In genomic region chr18:36459786-36460185, GRCh38 we compare ENCODE assay signal across 14 cellular contexts.
A peak's percentile ranks its signal among the peaks of the same experiment; 100 is the strongest.
DNase-seq lines count a peak whose midpoint lies in the region; ATAC-seq and TF ChIP-seq lines count a peak whose summit lies in the region.
"Had no signal": no experiment of that assay in that cellular context is flagged by ENCODE, and none has a peak within 500 bp of the region (broad histone marks: within the 10 kb centered on the region; RNA-seq: fewer than 3 reads in every experiment).

No MANE protein-coding gene starts in this region.

- in situ Hi-C loops in Panc1 (cut with HindIII; ENCODE audit: low pct_unique_long_range_greater_than_20kb, low sequenced_read_pairs), result no loop called here

- H3F3A ChIP-seq in GM23338 (replicated peaks; ENCODE audit: low read depth), result peaks cover 4% of the 10 kb centered on the region; the same call in 1 of the 2 replicates

- no TSS peak for BruUV-seq in Panc1 (replicated peaks; lab: Mats Ljungman, UMichigan)

- H3K36me3 ChIP-seq in left ventricle myocardium inferior (no peaks in the 10 kb centered on the region), GM23338 (ENCODE audit: insufficient read depth) (no peaks in the 10 kb centered on the region), Panc1 (ENCODE audit: control insufficient read depth, insufficient read depth, low read length) (no peaks in the 10 kb centered on the region)

- H3K36me3 Mint-ChIP-seq in GM23338 (ENCODE audit: low read depth), result no peaks in the 10 kb centered on the region
- no peaks in the 10 kb centered on the region for H3K36me3 Mint-ChIP-seq in osteocyte (ENCODE audit: unreplicated experiment)
- H3K36me3 Mint-ChIP-seq: CD14-positive monocyte; CD8-positive, alpha-beta T cell; IgD-negative memory B cell had no signal

- H2AFZ ChIP-seq in GM23338, result no peak overlapping the region

- H3K27me3 Mint-ChIP-seq in GM23338 (ENCODE audit: insufficient read depth, low read depth, poor library complexity), result peaks cover 6% of the 10 kb centered on the region
- peaks cover 5% of the 10 kb centered on the region for H3K27me3 Mint-ChIP-seq in osteocyte (ENCODE audit: unreplicated experiment)

- H3K9me3 Mint-ChIP-seq in GM23338, result no peaks in the 10 kb centered on the region
- no peaks in the 10 kb centered on the region for H3K9me3 Mint-ChIP-seq in osteocyte (ENCODE audit: unreplicated experiment)
- H3K9me3 Mint-ChIP-seq: CD8-positive, alpha-beta T cell; IgD-negative memory B cell had no signal

- CTCF ChIA-PET in Panc1 (lab: Charles Lee), result no interaction called here

- POLR2A ChIA-PET in Panc1 (lab: Charles Lee), result no interaction called here

- peaks cover 11% of the 10 kb centered on the region; the same call in 1 of the 2 replicates for H3K9me2 ChIP-seq in GM23338 (ENCODE audit: insufficient read depth)

- H3K27me3 ChIP-seq in left ventricle myocardium inferior (ENCODE audit: low read depth) (no peaks in the 10 kb centered on the region), GM23338 (ENCODE audit: insufficient read depth) (no peaks in the 10 kb centered on the region), Panc1 (ENCODE audit: control insufficient read depth, insufficient read depth, low read length) (no peaks in the 10 kb centered on the region)

- ATAC-seq in left cardiac atrium (no peak), GM23338 (no peak), Panc1 (no peak), GM18517 (IDR thresholded peaks at IDR 0.05; ENCODE audit: unreplicated experiment) (no peak)
- ATAC-seq: CD8-positive, alpha-beta T cell; HCT116 had no signal

- H3K9me3 ChIP-seq in left ventricle myocardium inferior (replicated peaks) (no peaks in the 10 kb centered on the region), Panc1 (ENCODE audit: control insufficient read depth, insufficient read depth, low read depth, low read length) (no peaks in the 10 kb centered on the region)

- H3K27ac Mint-ChIP-seq in GM23338 (no peak overlapping the region), osteocyte (ENCODE audit: unreplicated experiment) (no peak overlapping the region)
- H3K27ac Mint-ChIP-seq: CD14-positive monocyte; CD8-positive, alpha-beta T cell; IgD-negative memory B cell had no signal

- intact Hi-C loops in left ventricle myocardium inferior (cut with micrococcal nuclease), result no loop called here
- intact Hi-C loops in left cardiac atrium (cut with DNase I), result loop anchor here in 1 of 2 donors (10.0 kb wide), 1 partner anchor 85 kb away; no protein-coding TSS in a partner anchor
- intact Hi-C loops in Panc1 (cut with micrococcal nuclease; ENCODE audit: unreplicated experiment), result no loop called here

- H4K20me1 ChIP-seq in GM23338 (replicated peaks; ENCODE audit: insufficient read depth), result no peaks in the 10 kb centered on the region

- H3K4me3 ChIP-seq in left ventricle myocardium inferior (no peak overlapping the region), GM23338 (no peak overlapping the region), Panc1 (ENCODE audit: low read depth in 2 of 2, low read length in 2 of 2) (no peak overlapping the region)

- no peak overlapping the region for H3K4me2 ChIP-seq in GM23338

- H3K4me1 ChIP-seq in left ventricle myocardium inferior (peaks cover 88% of the 10 kb centered on the region), GM23338 (ENCODE audit: insufficient read depth) (peaks cover 18% of the 10 kb centered on the region; the same call in 1 of the 2 replicates), Panc1 (ENCODE audit: control insufficient read depth, insufficient read depth, low read length) (peaks cover 24% of the 10 kb centered on the region)

- TF ChIP-seq CTCF in left ventricle myocardium inferior (IDR thresholded peaks at IDR 0.05; ENCODE audit: borderline replicate concordance), result no peak
- no peak for TF ChIP-seq CTCF in GM23338 (conservative IDR thresholded peaks at IDR 0.05; ENCODE audit: low read depth in 2 of 2)
- no peak for TF ChIP-seq CTCF in Panc1 (IDR thresholded peaks at IDR 0.05)
- TF ChIP-seq CTCF in osteocyte (IDR thresholded peaks at IDR 0.05), result no peak

- peak overlapping the region; percentile 89 for H3K27ac ChIP-seq in left ventricle myocardium inferior (replicated peaks)
- H3K27ac ChIP-seq in GM23338 (ENCODE audit: low read depth), result 0 out of 2 replicates have a peak overlapping the region, but pooled peaks have one; percentile 32
- H3K27ac ChIP-seq in Panc1 (ENCODE audit: low read length), result peak overlapping the region; percentile 39; the same call in 1 of the 2 replicates

- no peak overlapping the region for H3K4me3 Mint-ChIP-seq in GM23338
- H3K4me3 Mint-ChIP-seq in osteocyte (ENCODE audit: unreplicated experiment), result no peak overlapping the region
- H3K4me3 Mint-ChIP-seq: CD14-positive monocyte; CD8-positive, alpha-beta T cell; IgD-negative memory B cell had no signal

- no peaks in the 10 kb centered on the region for H3K79me2 ChIP-seq in GM23338 (replicated peaks; ENCODE audit: insufficient read depth)

- TF ChIP-seq POLR2A in erythroblast (IDR thresholded peaks at IDR 0.05; ENCODE audit: low read length), result no peak

- no peak for DNase-seq in left ventricle myocardium inferior
- DNase-seq in left cardiac atrium, result no peak
- DNase-seq in GM23338 (ENCODE audit: low spot score), result no peak
- no peak for DNase-seq in Panc1 (ENCODE audit: low read depth, low spot score)
- peak; percentile 6 for DNase-seq in islet precursor cell
- no peak for DNase-seq in osteocyte (ENCODE audit: extremely low spot score, unreplicated experiment)
- no peak for DNase-seq in erythroblast (lab: John Stamatoyannopoulos, UW)
- DNase-seq: CD8-positive, alpha-beta T cell; COR-L47; GF-D8 had no signal

- peaks cover 29% of the 10 kb centered on the region for H3K4me1 Mint-ChIP-seq in GM23338
- peaks cover 4% of the 10 kb centered on the region for H3K4me1 Mint-ChIP-seq in osteocyte (ENCODE audit: unreplicated experiment)
- H3K4me1 Mint-ChIP-seq: IgD-negative memory B cell had no signal

TF ChIP-seq in GM23338, 12 proteins besides CTCF, POLR2A, EP300 and RAD21 (continues in another document):
- TF ChIP-seq JUNB (IDR thresholded peaks at IDR 0.05; ENCODE audit: unreplicated experiment) (no peak), ETS1 (IDR thresholded peaks at IDR 0.05) (no peak), ZNF331 (CRISPR knock-in tag; IDR thresholded peaks at IDR 0.05; ENCODE audit: low read depth) (no peak), POLR2AphosphoS5 (IDR thresholded peaks at IDR 0.05; ENCODE audit: low read depth) (no peak), REST (IDR thresholded peaks at IDR 0.05; ENCODE audit: unreplicated experiment) (no peak)

Comparison
In these comparisons a context has a peak if more than half of its experiments do, and no peak if none do; other contexts are left out.
1. H3K27ac ChIP-seq: peak in every context shown above with its lines; median percentile 89 in left ventricle myocardium inferior; 39 in Panc1; 32 in GM23338.